1 cellular context compared by ENCODE assay signal in genomic region chr12:12562585-12563245, GRCh38.
A peak's percentile ranks its signal among the peaks of the same experiment; 100 is the strongest.
TF ChIP-seq lines count a peak whose summit lies in the region.

A gene with protein sequence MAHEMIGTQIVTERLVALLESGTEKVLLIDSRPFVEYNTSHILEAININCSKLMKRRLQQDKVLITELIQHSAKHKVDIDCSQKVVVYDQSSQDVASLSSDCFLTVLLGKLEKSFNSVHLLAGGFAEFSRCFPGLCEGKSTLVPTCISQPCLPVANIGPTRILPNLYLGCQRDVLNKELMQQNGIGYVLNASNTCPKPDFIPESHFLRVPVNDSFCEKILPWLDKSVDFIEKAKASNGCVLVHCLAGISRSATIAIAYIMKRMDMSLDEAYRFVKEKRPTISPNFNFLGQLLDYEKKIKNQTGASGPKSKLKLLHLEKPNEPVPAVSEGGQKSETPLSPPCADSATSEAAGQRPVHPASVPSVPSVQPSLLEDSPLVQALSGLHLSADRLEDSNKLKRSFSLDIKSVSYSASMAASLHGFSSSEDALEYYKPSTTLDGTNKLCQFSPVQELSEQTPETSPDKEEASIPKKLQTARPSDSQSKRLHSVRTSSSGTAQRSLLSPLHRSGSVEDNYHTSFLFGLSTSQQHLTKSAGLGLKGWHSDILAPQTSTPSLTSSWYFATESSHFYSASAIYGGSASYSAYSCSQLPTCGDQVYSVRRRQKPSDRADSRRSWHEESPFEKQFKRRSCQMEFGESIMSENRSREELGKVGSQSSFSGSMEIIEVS (minus strand): TSS chr12:12562863. CDS start chr12:12521098, 41,765 bp downstream.

TF ChIP-seq in K562, 482 proteins besides CTCF, POLR2A, EP300 and RAD21 (continued from another document and continues in another):
- TF ChIP-seq, protein P1, sequence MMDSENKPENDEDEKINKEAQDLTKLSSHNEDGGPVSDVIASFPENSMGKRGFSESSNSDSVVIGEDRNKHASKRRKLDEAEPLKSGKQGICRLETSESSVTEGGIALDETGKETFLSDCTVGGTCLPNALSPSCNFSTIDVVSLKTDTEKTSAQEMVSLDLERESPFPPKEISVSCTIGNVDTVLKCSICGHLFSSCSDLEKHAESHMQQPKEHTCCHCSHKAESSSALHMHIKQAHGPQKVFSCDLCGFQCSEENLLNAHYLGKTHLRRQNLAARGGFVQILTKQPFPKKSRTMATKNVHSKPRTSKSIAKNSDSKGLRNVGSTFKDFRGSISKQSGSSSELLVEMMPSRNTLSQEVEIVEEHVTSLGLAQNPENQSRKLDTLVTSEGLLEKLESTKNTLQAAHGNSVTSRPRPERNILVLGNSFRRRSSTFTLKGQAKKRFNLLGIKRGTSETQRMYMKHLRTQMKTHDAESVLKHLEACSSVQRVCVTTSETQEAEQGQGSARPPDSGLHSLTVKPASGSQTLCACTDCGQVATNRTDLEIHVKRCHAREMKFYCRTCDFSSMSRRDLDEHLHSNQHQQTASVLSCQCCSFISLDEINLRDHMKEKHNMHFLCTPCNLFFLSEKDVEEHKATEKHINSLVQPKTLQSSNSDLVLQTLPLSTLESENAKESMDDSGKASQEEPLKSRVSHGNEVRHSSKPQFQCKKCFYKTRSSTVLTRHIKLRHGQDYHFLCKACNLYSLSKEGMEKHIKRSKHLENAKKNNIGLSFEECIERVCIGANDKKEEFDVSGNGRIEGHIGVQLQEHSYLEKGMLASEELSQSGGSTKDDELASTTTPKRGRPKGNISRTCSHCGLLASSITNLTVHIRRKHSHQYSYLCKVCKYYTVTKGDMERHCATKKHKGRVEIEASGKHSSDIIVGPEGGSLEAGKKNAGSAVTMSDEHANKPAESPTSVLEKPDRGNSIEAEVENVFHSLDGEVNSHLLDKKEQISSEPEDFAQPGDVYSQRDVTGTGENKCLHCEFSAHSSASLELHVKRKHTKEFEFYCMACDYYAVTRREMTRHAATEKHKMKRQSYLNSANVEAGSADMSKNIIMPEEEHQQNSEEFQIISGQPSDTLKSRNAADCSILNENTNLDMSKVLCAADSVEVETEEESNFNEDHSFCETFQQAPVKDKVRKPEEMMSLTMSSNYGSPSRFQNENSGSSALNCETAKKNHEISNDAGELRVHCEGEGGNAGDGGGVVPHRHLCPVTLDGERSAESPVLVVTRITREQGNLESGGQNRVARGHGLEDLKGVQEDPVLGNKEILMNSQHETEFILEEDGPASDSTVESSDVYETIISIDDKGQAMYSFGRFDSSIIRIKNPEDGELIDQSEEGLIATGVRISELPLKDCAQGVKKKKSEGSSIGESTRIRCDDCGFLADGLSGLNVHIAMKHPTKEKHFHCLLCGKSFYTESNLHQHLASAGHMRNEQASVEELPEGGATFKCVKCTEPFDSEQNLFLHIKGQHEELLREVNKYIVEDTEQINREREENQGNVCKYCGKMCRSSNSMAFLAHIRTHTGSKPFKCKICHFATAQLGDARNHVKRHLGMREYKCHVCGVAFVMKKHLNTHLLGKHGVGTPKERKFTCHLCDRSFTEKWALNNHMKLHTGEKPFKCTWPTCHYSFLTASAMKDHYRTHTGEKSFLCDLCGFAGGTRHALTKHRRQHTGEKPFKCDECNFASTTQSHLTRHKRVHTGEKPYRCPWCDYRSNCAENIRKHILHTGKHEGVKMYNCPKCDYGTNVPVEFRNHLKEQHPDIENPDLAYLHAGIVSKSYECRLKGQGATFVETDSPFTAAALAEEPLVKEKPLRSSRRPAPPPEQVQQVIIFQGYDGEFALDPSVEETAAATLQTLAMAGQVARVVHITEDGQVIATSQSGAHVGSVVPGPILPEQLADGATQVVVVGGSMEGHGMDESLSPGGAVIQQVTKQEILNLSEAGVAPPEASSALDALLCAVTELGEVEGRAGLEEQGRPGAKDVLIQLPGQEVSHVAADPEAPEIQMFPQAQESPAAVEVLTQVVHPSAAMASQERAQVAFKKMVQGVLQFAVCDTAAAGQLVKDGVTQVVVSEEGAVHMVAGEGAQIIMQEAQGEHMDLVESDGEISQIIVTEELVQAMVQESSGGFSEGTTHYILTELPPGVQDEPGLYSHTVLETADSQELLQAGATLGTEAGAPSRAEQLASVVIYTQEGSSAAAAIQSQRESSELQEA (IDR thresholded peaks at IDR 0.05; ENCODE audit: low read depth), result no peak
- peak; percentile 96 for TF ChIP-seq ATF7 (IDR thresholded peaks at IDR 0.05)
- no peak for TF ChIP-seq THRAP3 (IDR thresholded peaks at IDR 0.05; ENCODE audit: borderline replicate concordance)
- TF ChIP-seq ZNF121 (CRISPR knock-in tag; conservative IDR thresholded peaks at IDR 0.05), result no peak
- no peak for TF ChIP-seq ZNF134 (CRISPR knock-in tag; conservative IDR thresholded peaks at IDR 0.05)
- TF ChIP-seq RFX7 (CRISPR knock-in tag; IDR thresholded peaks at IDR 0.05), result no peak
- peak; percentile 91 for TF ChIP-seq JUND (IDR thresholded peaks at IDR 0.05; ENCODE audit: borderline replicate concordance, low read depth, low read length)
- TF ChIP-seq JUND (tag; IDR thresholded peaks at IDR 0.05; ENCODE audit: borderline replicate concordance, low read depth, low read length), result peak; percentile 74; the same call in 1 of the 3 replicates
- TF ChIP-seq BRCA1 (IDR thresholded peaks at IDR 0.05), result no peak
- no peak for TF ChIP-seq BRCA1 (CRISPR knock-in tag; IDR thresholded peaks at IDR 0.05)
- TF ChIP-seq CXXC5 (CRISPR knock-in tag; IDR thresholded peaks at IDR 0.05), result peak; percentile 76
- TF ChIP-seq GATAD2B (IDR thresholded peaks at IDR 0.05; ENCODE audit: borderline replicate concordance), result peak; percentile 34; the same call in 1 of the 2 replicates
- no peak for TF ChIP-seq NCOA2 (IDR thresholded peaks at IDR 0.05; ENCODE audit: partially characterized antibody in 2 of 2)
- no peak for TF ChIP-seq GTF2E2 (tag; IDR thresholded peaks at IDR 0.05)
- no peak for TF ChIP-seq POLR3A (IDR thresholded peaks at IDR 0.05; ENCODE audit: borderline replicate concordance, extremely low read depth, insufficient read depth, insufficient read length)
- peak; percentile 97 for TF ChIP-seq ZNF263 (CRISPR knock-in tag; IDR thresholded peaks at IDR 0.05; ENCODE audit: borderline replicate concordance)
- no peak for TF ChIP-seq NFE2L1 (tag; IDR thresholded peaks at IDR 0.05; ENCODE audit: borderline replicate concordance, low read depth)
- no peak for TF ChIP-seq PPARD (CRISPR knock-in tag; IDR thresholded peaks at IDR 0.05)
- TF ChIP-seq, protein P2, sequence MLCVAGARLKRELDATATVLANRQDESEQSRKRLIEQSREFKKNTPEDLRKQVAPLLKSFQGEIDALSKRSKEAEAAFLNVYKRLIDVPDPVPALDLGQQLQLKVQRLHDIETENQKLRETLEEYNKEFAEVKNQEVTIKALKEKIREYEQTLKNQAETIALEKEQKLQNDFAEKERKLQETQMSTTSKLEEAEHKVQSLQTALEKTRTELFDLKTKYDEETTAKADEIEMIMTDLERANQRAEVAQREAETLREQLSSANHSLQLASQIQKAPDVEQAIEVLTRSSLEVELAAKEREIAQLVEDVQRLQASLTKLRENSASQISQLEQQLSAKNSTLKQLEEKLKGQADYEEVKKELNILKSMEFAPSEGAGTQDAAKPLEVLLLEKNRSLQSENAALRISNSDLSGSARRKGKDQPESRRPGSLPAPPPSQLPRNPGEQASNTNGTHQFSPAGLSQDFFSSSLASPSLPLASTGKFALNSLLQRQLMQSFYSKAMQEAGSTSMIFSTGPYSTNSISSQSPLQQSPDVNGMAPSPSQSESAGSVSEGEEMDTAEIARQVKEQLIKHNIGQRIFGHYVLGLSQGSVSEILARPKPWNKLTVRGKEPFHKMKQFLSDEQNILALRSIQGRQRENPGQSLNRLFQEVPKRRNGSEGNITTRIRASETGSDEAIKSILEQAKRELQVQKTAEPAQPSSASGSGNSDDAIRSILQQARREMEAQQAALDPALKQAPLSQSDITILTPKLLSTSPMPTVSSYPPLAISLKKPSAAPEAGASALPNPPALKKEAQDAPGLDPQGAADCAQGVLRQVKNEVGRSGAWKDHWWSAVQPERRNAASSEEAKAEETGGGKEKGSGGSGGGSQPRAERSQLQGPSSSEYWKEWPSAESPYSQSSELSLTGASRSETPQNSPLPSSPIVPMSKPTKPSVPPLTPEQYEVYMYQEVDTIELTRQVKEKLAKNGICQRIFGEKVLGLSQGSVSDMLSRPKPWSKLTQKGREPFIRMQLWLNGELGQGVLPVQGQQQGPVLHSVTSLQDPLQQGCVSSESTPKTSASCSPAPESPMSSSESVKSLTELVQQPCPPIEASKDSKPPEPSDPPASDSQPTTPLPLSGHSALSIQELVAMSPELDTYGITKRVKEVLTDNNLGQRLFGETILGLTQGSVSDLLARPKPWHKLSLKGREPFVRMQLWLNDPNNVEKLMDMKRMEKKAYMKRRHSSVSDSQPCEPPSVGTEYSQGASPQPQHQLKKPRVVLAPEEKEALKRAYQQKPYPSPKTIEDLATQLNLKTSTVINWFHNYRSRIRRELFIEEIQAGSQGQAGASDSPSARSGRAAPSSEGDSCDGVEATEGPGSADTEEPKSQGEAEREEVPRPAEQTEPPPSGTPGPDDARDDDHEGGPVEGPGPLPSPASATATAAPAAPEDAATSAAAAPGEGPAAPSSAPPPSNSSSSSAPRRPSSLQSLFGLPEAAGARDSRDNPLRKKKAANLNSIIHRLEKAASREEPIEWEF (CRISPR knock-in tag; IDR thresholded peaks at IDR 0.05), result no peak
- no peak for TF ChIP-seq STAG1 (CRISPR knock-in tag; IDR thresholded peaks at IDR 0.05; ENCODE audit: borderline replicate concordance)
- TF ChIP-seq, protein P3, sequence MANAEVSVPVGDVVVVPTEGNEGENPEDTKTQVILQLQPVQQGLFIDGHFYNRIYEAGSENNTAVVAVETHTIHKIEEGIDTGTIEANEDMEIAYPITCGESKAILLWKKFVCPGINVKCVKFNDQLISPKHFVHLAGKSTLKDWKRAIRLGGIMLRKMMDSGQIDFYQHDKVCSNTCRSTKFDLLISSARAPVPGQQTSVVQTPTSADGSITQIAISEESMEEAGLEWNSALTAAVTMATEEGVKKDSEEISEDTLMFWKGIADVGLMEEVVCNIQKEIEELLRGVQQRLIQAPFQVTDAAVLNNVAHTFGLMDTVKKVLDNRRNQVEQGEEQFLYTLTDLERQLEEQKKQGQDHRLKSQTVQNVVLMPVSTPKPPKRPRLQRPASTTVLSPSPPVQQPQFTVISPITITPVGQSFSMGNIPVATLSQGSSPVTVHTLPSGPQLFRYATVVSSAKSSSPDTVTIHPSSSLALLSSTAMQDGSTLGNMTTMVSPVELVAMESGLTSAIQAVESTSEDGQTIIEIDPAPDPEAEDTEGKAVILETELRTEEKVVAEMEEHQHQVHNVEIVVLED (CRISPR knock-in tag; IDR thresholded peaks at IDR 0.05), result no peak
- no peak for TF ChIP-seq ZNF699 (CRISPR knock-in tag; IDR thresholded peaks at IDR 0.05; ENCODE audit: insufficient replicate concordance)
- TF ChIP-seq POLR2G (IDR thresholded peaks at IDR 0.05; ENCODE audit: low read depth, low read length), result peak; percentile 64; the same call in 1 of the 2 replicates
- TF ChIP-seq, protein P4, sequence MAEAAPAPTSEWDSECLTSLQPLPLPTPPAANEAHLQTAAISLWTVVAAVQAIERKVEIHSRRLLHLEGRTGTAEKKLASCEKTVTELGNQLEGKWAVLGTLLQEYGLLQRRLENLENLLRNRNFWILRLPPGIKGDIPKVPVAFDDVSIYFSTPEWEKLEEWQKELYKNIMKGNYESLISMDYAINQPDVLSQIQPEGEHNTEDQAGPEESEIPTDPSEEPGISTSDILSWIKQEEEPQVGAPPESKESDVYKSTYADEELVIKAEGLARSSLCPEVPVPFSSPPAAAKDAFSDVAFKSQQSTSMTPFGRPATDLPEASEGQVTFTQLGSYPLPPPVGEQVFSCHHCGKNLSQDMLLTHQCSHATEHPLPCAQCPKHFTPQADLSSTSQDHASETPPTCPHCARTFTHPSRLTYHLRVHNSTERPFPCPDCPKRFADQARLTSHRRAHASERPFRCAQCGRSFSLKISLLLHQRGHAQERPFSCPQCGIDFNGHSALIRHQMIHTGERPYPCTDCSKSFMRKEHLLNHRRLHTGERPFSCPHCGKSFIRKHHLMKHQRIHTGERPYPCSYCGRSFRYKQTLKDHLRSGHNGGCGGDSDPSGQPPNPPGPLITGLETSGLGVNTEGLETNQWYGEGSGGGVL (CRISPR knock-in tag; IDR thresholded peaks at IDR 0.05), result no peak
- TF ChIP-seq NONO (IDR thresholded peaks at IDR 0.05; ENCODE audit: low read depth in 2 of 2, low read length in 1 of 2), result peak in 1 of 2 experiments; percentile 60; a peak in 1 of 4 replicates
- no peak for TF ChIP-seq MTA3 (IDR thresholded peaks at IDR 0.05; ENCODE audit: borderline replicate concordance)
- no peak for TF ChIP-seq RBM34 (IDR thresholded peaks at IDR 0.05; ENCODE audit: borderline replicate concordance, insufficient read depth, low read length)
- no peak for TF ChIP-seq ATF4 (CRISPR knock-in tag; IDR thresholded peaks at IDR 0.05)
- TF ChIP-seq ZKSCAN3 (CRISPR knock-in tag; IDR thresholded peaks at IDR 0.05), result no peak
- TF ChIP-seq NR1H2 (CRISPR knock-in tag; IDR thresholded peaks at IDR 0.05), result no peak
- no peak for TF ChIP-seq PTTG1 (tag; IDR thresholded peaks at IDR 0.05; ENCODE audit: low read depth)
- no peak for TF ChIP-seq SMAD1 (IDR thresholded peaks at IDR 0.05; ENCODE audit: low read depth, low read length, partially characterized antibody)
- peak in 1 of 3 experiments; percentile 28; a peak in 1 of 6 replicates for TF ChIP-seq ZBTB11 (CRISPR knock-in tag; IDR thresholded peaks at IDR 0.05)
